ENCODE assay signal across 16 cellular contexts in genomic region chr4:138706206-138706605, GRCh38.
"Had no signal": no experiment of that assay in that cellular context is flagged by ENCODE, and none has a peak within 500 bp of the region (broad histone marks: within the 10 kb centered on the region; RNA-seq: fewer than 3 reads in every experiment).

No MANE protein-coding gene starts in this region.

- DNase-seq: effector memory CD4-positive, alpha-beta T cell; foreskin melanocyte; heart right ventricle; hypothalamus; left cardiac atrium; left ventricle myocardium inferior; lower lobe of right lung; natural killer cell; nucleus accumbens; ovary; right cardiac atrium; small intestine; stimulated activated CD4-positive, alpha-beta T cell treated with anti-CD3 and anti-CD28 coated beads, Interleukin-12 subunit alpha, Interleukin-12 subunit beta, amount 100 ng/mL, for 4 hours; stimulated activated naive CD4-positive, alpha-beta T cell treated with Interleukin-2 at 50 U/mL for 16 hours; thyroid gland had no signal

- H3K27ac ChIP-seq: coronary artery, heart right ventricle, left ventricle myocardium inferior, lower lobe of right lung, ovary, thyroid gland had no signal

- H3K4me3 ChIP-seq: coronary artery, heart right ventricle, left ventricle myocardium inferior, lower lobe of right lung, ovary, thyroid gland had no signal

- H3K36me3 ChIP-seq: heart right ventricle, left ventricle myocardium inferior, lower lobe of right lung, ovary, thyroid gland had no signal

- H3K9me3 ChIP-seq: heart right ventricle, left ventricle myocardium inferior, lower lobe of right lung, ovary, thyroid gland had no signal

- H3K27me3 ChIP-seq: ovary, thyroid gland had no signal

- H3K4me1 ChIP-seq: heart right ventricle, left ventricle myocardium inferior, lower lobe of right lung, thyroid gland had no signal
